1 cellular context compared by ENCODE assay signal in the genomic region with DNA sequence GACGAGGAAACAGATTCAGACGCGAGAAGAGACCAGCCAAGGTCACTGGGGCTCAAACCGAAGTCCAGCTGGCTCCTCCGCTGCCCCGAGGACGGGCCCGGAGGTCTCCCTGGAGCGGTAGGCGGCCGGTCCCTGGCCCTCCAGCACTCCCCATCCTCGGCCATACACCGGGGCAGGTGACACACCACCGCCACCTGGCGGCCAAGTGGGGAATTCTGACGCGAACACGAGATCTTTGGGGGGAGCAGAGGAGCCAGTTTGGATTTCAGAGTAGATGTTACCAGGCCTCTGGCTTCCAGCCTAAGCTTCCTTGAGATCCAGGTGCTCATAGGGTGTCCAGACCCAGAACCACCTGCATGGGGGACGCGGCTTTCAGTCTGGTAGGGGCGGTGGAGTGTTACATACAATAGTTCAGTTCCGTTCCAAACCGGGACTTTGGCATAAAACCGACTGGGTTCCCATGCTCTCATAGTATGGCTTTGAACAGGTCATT.
TF ChIP-seq lines count a peak whose summit lies in the region.

No MANE protein-coding gene starts in this region.

TF ChIP-seq in K562, 482 proteins besides CTCF, POLR2A, EP300 and RAD21 (continued from another document):
- TF ChIP-seq ZNF263 (CRISPR knock-in tag; IDR thresholded peaks at IDR 0.05; ENCODE audit: borderline replicate concordance) (no peak), STAG1 (CRISPR knock-in tag; IDR thresholded peaks at IDR 0.05; ENCODE audit: borderline replicate concordance) (peak; percentile 63; the same call in 1 of the 2 replicates), MYC (IDR thresholded peaks at IDR 0.05; ENCODE audit: low read depth, low read length) (0 out of 2 replicates have a peak, but pooled peaks have one; percentile 11), MYC (CRISPR knock-in tag; IDR thresholded peaks at IDR 0.05; ENCODE audit: borderline replicate concordance, low read depth) (no peak), JUND (IDR thresholded peaks at IDR 0.05; ENCODE audit: borderline replicate concordance, low read depth, low read length) (0 out of 2 replicates have a peak, but pooled peaks have one; percentile 27), JUND (tag; IDR thresholded peaks at IDR 0.05; ENCODE audit: borderline replicate concordance, low read depth, low read length) (no peak), GTF2F1 (IDR thresholded peaks at IDR 0.05; ENCODE audit: low read depth, low read length) (no peak), XRCC4 (IDR thresholded peaks at IDR 0.05; ENCODE audit: extremely low read depth, insufficient read depth, insufficient read length) (no peak), SMC3 (conservative IDR thresholded peaks at IDR 0.05; ENCODE audit: insufficient read depth, low read depth, low read length) (peak; percentile 87)
- TF ChIP-seq, protein P1, sequence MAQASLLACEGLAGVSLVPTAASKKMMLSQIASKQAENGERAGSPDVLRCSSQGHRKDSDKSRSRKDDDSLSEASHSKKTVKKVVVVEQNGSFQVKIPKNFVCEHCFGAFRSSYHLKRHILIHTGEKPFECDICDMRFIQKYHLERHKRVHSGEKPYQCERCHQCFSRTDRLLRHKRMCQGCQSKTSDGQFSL (CRISPR knock-in tag; IDR thresholded peaks at IDR 0.05): peak; percentile 83
- TF ChIP-seq, protein P1 (tag; IDR thresholded peaks at IDR 0.05): peak in 1 of 2 experiments; percentile 63; a peak in 1 of 4 replicates
